8 cellular contexts compared by ENCODE assay signal in the genomic region with DNA sequence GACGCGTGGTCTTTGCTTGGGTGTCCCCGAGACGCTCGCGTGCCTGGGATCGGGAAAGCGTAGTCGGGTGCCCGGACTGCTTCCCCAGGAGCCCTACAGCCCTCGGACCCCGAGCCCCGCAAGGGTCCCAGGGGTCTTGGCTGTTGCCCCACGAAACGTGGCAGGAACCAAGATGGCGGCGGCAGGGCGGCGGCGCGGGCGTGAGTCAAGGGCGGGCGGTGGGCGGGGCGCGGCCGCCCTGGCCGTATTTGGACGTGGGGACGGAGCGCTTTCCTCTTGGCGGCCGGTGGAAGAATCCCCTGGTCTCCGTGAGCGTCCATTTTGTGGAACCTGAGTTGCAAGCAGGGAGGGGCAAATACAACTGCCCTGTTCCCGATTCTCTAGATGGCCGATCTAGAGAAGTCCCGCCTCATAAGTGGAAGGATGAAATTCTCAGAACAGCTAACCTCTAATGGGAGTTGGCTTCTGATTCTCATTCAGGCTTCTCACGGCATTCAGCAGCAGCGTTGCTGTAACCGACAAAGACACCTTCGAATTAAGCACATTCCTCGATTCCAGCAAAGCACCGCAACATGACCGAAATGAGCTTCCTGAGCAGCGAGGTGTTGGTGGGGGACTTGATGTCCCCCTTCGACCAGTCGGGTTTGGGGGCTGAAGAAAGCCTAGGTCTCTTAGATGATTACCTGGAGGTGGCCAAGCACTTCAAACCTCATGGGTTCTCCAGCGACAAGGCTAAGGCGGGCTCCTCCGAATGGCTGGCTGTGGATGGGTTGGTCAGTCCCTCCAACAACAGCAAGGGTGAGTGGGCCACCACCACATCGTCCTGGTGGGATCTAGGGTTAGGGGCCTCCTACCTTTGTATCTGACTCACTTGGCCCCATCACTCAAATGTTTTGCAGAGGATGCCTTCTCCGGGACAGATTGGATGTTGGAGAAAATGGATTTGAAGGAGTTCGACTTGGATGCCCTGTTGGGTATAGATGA. TPM values are rescaled to one million over a fixed set of nuclear protein-coding genes. Genes with fewer than 3 reads are reported as not detected.
DNase-seq lines count a peak whose midpoint lies in the region; ATAC-seq and TF ChIP-seq lines count a peak whose summit lies in the region.

No MANE protein-coding gene starts in this region.

- DNase-seq in Caco-2 (peak; percentile 68 to 72), LHCN-M2 (ENCODE audit: low read depth) (peak; percentile 82), mammary epithelial cell (peak; percentile 73), immature natural killer cell (peak; percentile 66 to 69 (median 66)), KG1 (lab: John Stamatoyannopoulos, UW) (no peak)
- DNase-seq in stimulated activated CD4-positive, alpha-beta T cell treated with anti-CD3 and anti-CD28 coated beads, Interleukin-12 subunit alpha, Interleukin-12 subunit beta, amount 100 ng/mL, for 4 hours: peak; percentile 77

- H3K36me3 Mint-ChIP-seq in Caco-2 (ENCODE audit: insufficient read depth, unreplicated experiment) (peaks cover 90% of the 10 kb centered on the region), immature natural killer cell (peaks cover 14 to 33% (median 16%) of the 10 kb centered on the region in 3 donors)

- H3K4me3 Mint-ChIP-seq in Caco-2 (ENCODE audit: unreplicated experiment) (peak overlapping the region; percentile 79), immature natural killer cell (peak overlapping the region; percentile 92 to 99 (median 96))

- H4K20me1 ChIP-seq in mammary epithelial cell (ENCODE audit: insufficient read depth, low read length): peaks cover 9% of the 10 kb centered on the region

- peak overlapping the region; percentile 88 for H3K9ac ChIP-seq in mammary epithelial cell (ENCODE audit: insufficient read depth, low read length)

- H3K4me1 Mint-ChIP-seq in Caco-2 (ENCODE audit: low read depth, unreplicated experiment) (peaks cover 35% of the 10 kb centered on the region), immature natural killer cell (peaks cover 51 to 55% of the 10 kb centered on the region in 2 donors)

- peaks cover 64% of the 10 kb centered on the region for H3K79me2 ChIP-seq in mammary epithelial cell (ENCODE audit: insufficient read depth, low read length)

- H3K9me3 ChIP-seq in Caco-2 (no peaks in the 10 kb centered on the region), mammary epithelial cell (replicated peaks; ENCODE audit: insufficient read depth, low read length) (no peaks in the 10 kb centered on the region)

- H3K27me3 ChIP-seq in Caco-2 (replicated peaks; ENCODE audit: control insufficient read depth, insufficient read depth, low read length) (no peaks in the 10 kb centered on the region), mammary epithelial cell (ENCODE audit: insufficient read depth, low read length) (no peaks in the 10 kb centered on the region)

- peak overlapping the region; percentile 82 for H3K27ac ChIP-seq in mammary epithelial cell (ENCODE audit: insufficient read depth, low read depth, low read length)

- CTCF ChIA-PET in Caco-2 (lab: Charles Lee): interaction anchor here (1.3 kb wide), 1 partner anchor 22 kb away, joined by 6 read pairs; no protein-coding TSS in a partner anchor
- CTCF ChIA-PET in mammary epithelial cell (lab: Charles Lee; ENCODE audit: low non-redundant PET): no interaction called here

- peak overlapping the region; percentile 90 for H3K4me2 ChIP-seq in mammary epithelial cell (ENCODE audit: insufficient read depth, low read depth, low read length)

- H3K27me3 Mint-ChIP-seq in Caco-2 (ENCODE audit: insufficient read depth, unreplicated experiment) (no peaks in the 10 kb centered on the region), immature natural killer cell (ENCODE audit: low read depth in 3 of 3) (peaks cover 11 to 35% (median 22%) of the 10 kb centered on the region in 3 donors)

- peaks cover 5% of the 10 kb centered on the region; the same call in 1 of the 2 replicates for H3K36me3 ChIP-seq in Caco-2 (ENCODE audit: control insufficient read depth, insufficient read depth, low read length)
- peaks cover 20% of the 10 kb centered on the region for H3K36me3 ChIP-seq in mammary epithelial cell (ENCODE audit: insufficient read depth, low read length)

- TF ChIP-seq CTCF in Caco-2 (IDR thresholded peaks at IDR 0.05; ENCODE audit: insufficient read depth in 1 of 2, low read depth in 1 of 2, low read length in 1 of 2, severe bottlenecking in 1 of 2, unreplicated experiment in 1 of 2) (no peak), WI38 (IDR thresholded peaks at IDR 0.05; ENCODE audit: low read depth, low read length) (no peak), mammary epithelial cell (conservative IDR thresholded peaks at IDR 0.05 in 1 of 2, IDR thresholded peaks at IDR 0.05 in 1 of 2; ENCODE audit: extremely low read depth in 1 of 2, insufficient read depth in 1 of 2, low read depth in 1 of 2, low read length in 2 of 2) (no peak)

- POLR2A ChIA-PET in Caco-2 (lab: Charles Lee): interaction anchor here (0.6 kb wide), 1 partner anchor 997 kb away, joined by 3 read pairs; no protein-coding TSS in a partner anchor

- H3K4me3 ChIP-seq in Caco-2 (ENCODE audit: low read depth, low read length) (peak overlapping the region; percentile 91), WI38 (ENCODE audit: low read depth, low read length) (peak overlapping the region; percentile 98), mammary epithelial cell (replicated peaks in 1 of 3; ENCODE audit: insufficient read depth in 1 of 3, low read depth in 2 of 3, low read length in 3 of 3) (peak overlapping the region; percentile 77 to 96 (median 93))

- in situ Hi-C loops in mammary epithelial cell (cut with MboI; ENCODE audit: low sequenced_read_pairs in 2 of 2): loop anchor here (25.0 kb wide), 1 partner anchor 359 kb away; the partner anchor contains the start of gene CBX7 (in 2 of the 2)

- intact Hi-C loops in Caco-2 (cut with micrococcal nuclease; ENCODE audit: unreplicated experiment) (loop anchor here (2.0 to 10.0 kb wide), 2 partner anchors 18 to 176 kb away; partner anchors contain the start of genes MIEF1 and SYNGR1), mammary epithelial cell (cut with micrococcal nuclease) (loop anchor here (1.0 kb wide), 1 partner anchor 202 kb away; the partner anchor contains the start of gene RPL3)

- H3K27ac Mint-ChIP-seq in Caco-2 (ENCODE audit: unreplicated experiment): peak overlapping the region; percentile 98
- H3K27ac Mint-ChIP-seq in immature natural killer cell: peak overlapping the region; percentile 90 to 99 (median 98)

- dilution Hi-C loops in mammary epithelial cell (cut with HindIII; ENCODE audit: low sequenced_read_pairs): loop anchor here (25.0 kb wide), 1 partner anchor 284 kb away; the partner anchor contains the start of gene PDGFB

- H3K4me1 ChIP-seq in Caco-2 (peaks cover 26% of the 10 kb centered on the region), mammary epithelial cell (ENCODE audit: insufficient read depth, low read length) (peaks cover 16% of the 10 kb centered on the region)

- ATAC-seq in GM21390 (IDR thresholded peaks at IDR 0.05; ENCODE audit: unreplicated experiment): peak; percentile 15

- H3K9me3 Mint-ChIP-seq in Caco-2 (ENCODE audit: unreplicated experiment) (no peaks in the 10 kb centered on the region), immature natural killer cell (no peaks in the 10 kb centered on the region)

- H2AFZ ChIP-seq in mammary epithelial cell (ENCODE audit: low read depth, low read length): no peak overlapping the region

- BruUV-seq in Caco-2 (replicated peaks; lab: Mats Ljungman, UMichigan) (TSS peak; percentile 58), mammary epithelial cell (replicated peaks; lab: Mats Ljungman, UMichigan) (no TSS peak)

- WGBS in mammary epithelial cell (ENCODE audit: low coverage, missing lambda C conversion rate): 3% methylated on average over 13 of the region's 55 CpGs

RNA-seq across cellular contexts. Expression of gene ATF4, which starts 0.8 kb away (rescaled TPM):
- total RNA-seq in Caco-2 (2022) (610 and 647 TPM in 2 replicates), LHCN-M2 (2014; rRNA removed) (181 and 185 TPM in 2 replicates), mammary epithelial cell (100 to 1,000 TPM; 598 to 653 TPM)
- 233 TPM for polyA plus RNA-seq in LHCN-M2 (2012)
- polyA plus RNA-seq in mammary epithelial cell (904 TPM), immature natural killer cell (100 to 1,000 TPM in 1 of 3 donors, 10 to 100 TPM in 2; 48.9 to 113 (median 69.4) TPM)
- 327 TPM for polyA minus RNA-seq in mammary epithelial cell

RNA-seq across cellular contexts. Expression of gene RPS19BP1, which starts 11.4 kb away (rescaled TPM):
- total RNA-seq in Caco-2 (2022) (85.8 and 88.0 TPM in 2 replicates), LHCN-M2 (2014; rRNA removed) (104 and 123 TPM in 2 replicates), mammary epithelial cell (10 to 100 TPM; 35.7 to 81.3 TPM)
- polyA plus RNA-seq in LHCN-M2 (2012): 96.0 TPM
- polyA plus RNA-seq in mammary epithelial cell (89.0 TPM), immature natural killer cell (100 to 1,000 TPM; 139 to 239 (median 180) TPM)
- polyA minus RNA-seq in mammary epithelial cell: 12.5 TPM

RNA-seq across cellular contexts. Expression of gene MIEF1, which starts 19.1 kb away (rescaled TPM):
- total RNA-seq in Caco-2 (2022): 47.4 and 49.4 TPM in 2 replicates
- 27.9 and 33.0 TPM in 2 replicates for total RNA-seq in LHCN-M2 (2014; rRNA removed)
- polyA plus RNA-seq in LHCN-M2 (2012): 15.3 TPM
- 10 to 100 TPM; 36.8 to 36.9 TPM for total RNA-seq in mammary epithelial cell
- 25.6 TPM for polyA plus RNA-seq in mammary epithelial cell
- 40.2 TPM for polyA minus RNA-seq in mammary epithelial cell
- polyA plus RNA-seq in immature natural killer cell: 10 to 100 TPM; 13.8 to 30.5 (median 18.4) TPM

RNA-seq across cellular contexts. Expression of gene CACNA1I, which starts 49.4 kb away (rescaled TPM):
- total RNA-seq in Caco-2 (2022) (not detected in 2 replicates), LHCN-M2 (2014; rRNA removed) (not detected in 2 replicates), mammary epithelial cell (under 1 TPM in 1 of 2 donors, not detected in 1; under 0.01 TPM)
- not detected for polyA plus RNA-seq in LHCN-M2 (2012)
- polyA plus RNA-seq in mammary epithelial cell (0.01 TPM), immature natural killer cell (not detected)
- polyA minus RNA-seq in mammary epithelial cell: not detected
